ENCODE assay signal across 12 cellular contexts in the genomic region with DNA sequence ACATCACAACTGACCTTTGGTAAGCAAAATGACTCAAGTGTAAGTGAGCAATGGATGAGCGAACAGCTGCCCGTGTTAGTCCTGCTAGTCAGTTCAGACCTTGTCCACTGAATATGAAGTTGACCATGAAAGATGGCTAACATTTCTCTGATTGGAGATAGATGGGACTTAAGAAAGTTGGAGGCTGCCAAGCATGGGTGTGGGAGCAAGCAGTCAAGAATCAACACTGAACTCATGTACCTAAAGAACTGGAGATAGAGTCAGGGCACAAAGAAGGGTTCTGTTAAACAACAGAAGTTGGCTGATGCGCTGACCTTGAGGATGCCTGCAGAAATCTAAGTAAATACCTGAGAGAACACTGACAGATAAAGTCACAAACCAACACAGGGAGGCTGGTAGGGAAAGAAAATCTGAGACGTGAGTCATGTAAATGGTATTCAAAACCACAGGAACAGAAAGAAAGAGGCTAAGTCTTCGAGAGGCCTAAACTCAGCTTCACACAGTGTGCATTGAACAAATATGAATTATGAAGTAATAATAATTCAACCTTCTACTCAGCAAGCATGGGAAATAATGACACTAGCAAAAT. TPM values are rescaled to one million over a fixed set of nuclear protein-coding genes. Genes with fewer than 3 reads are reported as not detected.
DNase-seq lines count a peak whose midpoint lies in the region; ATAC-seq and TF ChIP-seq lines count a peak whose summit lies in the region.
"Had no signal": no experiment of that assay in that cellular context is flagged by ENCODE, and none has a peak within 500 bp of the region (broad histone marks: within the 10 kb centered on the region; RNA-seq: fewer than 3 reads in every experiment).

No MANE protein-coding gene starts in this region.

- H3K4me1 Mint-ChIP-seq in Calu3 (ENCODE audit: low read depth, unreplicated experiment), result peaks cover 46% of the 10 kb centered on the region
- peaks cover 14% of the 10 kb centered on the region for H3K4me1 Mint-ChIP-seq in activated CD8-positive, alpha-beta T cell treated with anti-CD3 and anti-CD28 coated beads for 36 hours (ENCODE audit: low read depth)

- H3K4ac ChIP-seq in trophoblast cell (ENCODE audit: low read depth, low read length), result no peak overlapping the region

- H2BK120ac ChIP-seq in trophoblast cell (ENCODE audit: insufficient read depth, low read length, poor library complexity), result peak overlapping the region; percentile 80

- DNase-seq in Calu3 (peak; percentile 37), Peyer's patch (peak in 1 of 3 donors; percentile 72), esophagus squamous epithelium (lab: John Stamatoyannopoulos, UW) (no peak), trophoblast cell (peak; percentile 25 to 81), NCI-H1092 treated with DMSO at 0.1 percent for 48 hours (lab: John Stamatoyannopoulos, UW) (no peak), NCI-H1105 (lab: John Stamatoyannopoulos, UW) (no peak), NCI-H748 treated with DMSO at 0.1 percent for 48 hours (lab: John Stamatoyannopoulos, UW) (no peak)
- no peak for DNase-seq in activated CD8-positive, alpha-beta T cell treated with anti-CD3 and anti-CD28 coated beads for 36 hours
- DNase-seq: activated effector memory CD4-positive, alpha-beta T cell treated with anti-CD3 and anti-CD28 coated beads, Interleukin-2, amount 50 U/mL, for 16 hours; stimulated activated CD4-positive, alpha-beta T cell treated with anti-CD3 and anti-CD28 coated beads, Interleukin-15, amount 100 ng/mL, for 24 hours; T-cell had no signal

- CTCF ChIA-PET in Calu3 (lab: Charles Lee), result interaction anchor here (0.6 to 2.6 kb wide), 4 partner anchors 26 to 88 kb away, joined by 3 to 11 read pairs (median 6); no protein-coding TSS in a partner anchor
- CTCF ChIA-PET in activated CD8-positive, alpha-beta T cell treated with anti-CD3 and anti-CD28 coated beads for 36 hours (lab: Charles Lee), result interaction anchor here (2.3 kb wide), 1 partner anchor 29 kb away, joined by 8 read pairs; no protein-coding TSS in a partner anchor

- peak overlapping the region; percentile 73 for H2BK5ac ChIP-seq in trophoblast cell (ENCODE audit: low read depth, low read length, poor library complexity)

- POLR2A ChIA-PET in activated CD8-positive, alpha-beta T cell treated with anti-CD3 and anti-CD28 coated beads for 36 hours (lab: Charles Lee), result no interaction called here

- H3K4me3 Mint-ChIP-seq in Calu3 (ENCODE audit: low read depth, unreplicated experiment), result peak overlapping the region; percentile 8
- H3K4me3 Mint-ChIP-seq in activated CD8-positive, alpha-beta T cell treated with anti-CD3 and anti-CD28 coated beads for 36 hours, result no peak overlapping the region
- H3K4me3 Mint-ChIP-seq: T-cell had no signal

- no peaks in the 10 kb centered on the region for H3K79me2 ChIP-seq in trophoblast cell (ENCODE audit: control insufficient read depth, insufficient read depth, low read length, poor library complexity)

- TF ChIP-seq CTCF in Calu3 (IDR thresholded peaks at IDR 0.05; ENCODE audit: unreplicated experiment), result no peak
- TF ChIP-seq CTCF in Peyer's patch (IDR thresholded peaks at IDR 0.05), result peak in 3 of 6 experiments; percentile 17 to 19 (median 19)
- no peak for TF ChIP-seq CTCF in esophagus squamous epithelium (IDR thresholded peaks at IDR 0.05)
- TF ChIP-seq CTCF in activated CD8-positive, alpha-beta T cell treated with anti-CD3 and anti-CD28 coated beads for 36 hours (IDR thresholded peaks at IDR 0.05), result no peak

- no peak for TF ChIP-seq POLR2A in Peyer's patch (IDR thresholded peaks at IDR 0.05)
- no peak for TF ChIP-seq POLR2A in esophagus squamous epithelium (IDR thresholded peaks at IDR 0.05)

- H3K9me3 Mint-ChIP-seq in Calu3 (ENCODE audit: low read depth, unreplicated experiment), result no peaks in the 10 kb centered on the region
- H3K9me3 Mint-ChIP-seq in activated CD8-positive, alpha-beta T cell treated with anti-CD3 and anti-CD28 coated beads for 36 hours, result no peaks in the 10 kb centered on the region
- H3K9me3 Mint-ChIP-seq: T-cell had no signal

- H3K18ac ChIP-seq in trophoblast cell (ENCODE audit: low read length), result no peak overlapping the region

- H3K27me3 ChIP-seq in Peyer's patch, result no peaks in the 10 kb centered on the region
- no peaks in the 10 kb centered on the region for H3K27me3 ChIP-seq in esophagus squamous epithelium
- no peaks in the 10 kb centered on the region for H3K27me3 ChIP-seq in trophoblast cell (ENCODE audit: insufficient read depth, low read length)

- H2BK12ac ChIP-seq in trophoblast cell (ENCODE audit: low read length), result peak overlapping the region; percentile 91

- no peak overlapping the region for H3K9ac ChIP-seq in trophoblast cell (ENCODE audit: low read length)

- BruUV-seq in Calu3 (replicated peaks; lab: Mats Ljungman, UMichigan), result no TSS peak

- peaks cover 13% of the 10 kb centered on the region for H3K36me3 Mint-ChIP-seq in Calu3 (ENCODE audit: insufficient read depth, unreplicated experiment)
- peaks cover 13% of the 10 kb centered on the region for H3K36me3 Mint-ChIP-seq in activated CD8-positive, alpha-beta T cell treated with anti-CD3 and anti-CD28 coated beads for 36 hours (ENCODE audit: low read depth)

- peaks cover 5% of the 10 kb centered on the region for H3K79me1 ChIP-seq in trophoblast cell (ENCODE audit: low read length)

- H2AFZ ChIP-seq in trophoblast cell (ENCODE audit: insufficient read depth, low read length, poor library complexity), result no peak overlapping the region

- H3K36me3 ChIP-seq in Peyer's patch, result no peaks in the 10 kb centered on the region
- peaks cover 0 to 41% (median 0%) of the 10 kb centered on the region in 3 donors for H3K36me3 ChIP-seq in esophagus squamous epithelium
- H3K36me3 ChIP-seq in trophoblast cell (ENCODE audit: control insufficient read depth in 1 of 2, insufficient read depth in 2 of 2, low read length in 2 of 2), result no peaks in the 10 kb centered on the region

- peak overlapping the region; percentile 77 for H3K27ac Mint-ChIP-seq in Calu3 (ENCODE audit: unreplicated experiment)
- no peak overlapping the region for H3K27ac Mint-ChIP-seq in activated CD8-positive, alpha-beta T cell treated with anti-CD3 and anti-CD28 coated beads for 36 hours
- H3K27ac Mint-ChIP-seq: T-cell had no signal

- intact Hi-C loops in Calu3 (cut with micrococcal nuclease; ENCODE audit: unreplicated experiment) (loop anchor here (2.0 to 5.0 kb wide), 2 partner anchors 58 to 85 kb away; no protein-coding TSS in a partner anchor), esophagus squamous epithelium (cut with DNase I) (no loop called here)
- intact Hi-C loops in activated CD8-positive, alpha-beta T cell treated with anti-CD3 and anti-CD28 coated beads for 36 hours (cut with micrococcal nuclease), result loop anchor here (5.0 kb wide), 1 partner anchor 37 kb away; no protein-coding TSS in a partner anchor

- peak overlapping the region; percentile 96 for H2AK5ac ChIP-seq in trophoblast cell (ENCODE audit: low read length)

- H3K27me3 Mint-ChIP-seq in Calu3 (ENCODE audit: unreplicated experiment), result no peaks in the 10 kb centered on the region
- H3K27me3 Mint-ChIP-seq in activated CD8-positive, alpha-beta T cell treated with anti-CD3 and anti-CD28 coated beads for 36 hours, result no peaks in the 10 kb centered on the region
- H3K27me3 Mint-ChIP-seq: T-cell had no signal

- H4K8ac ChIP-seq in trophoblast cell (ENCODE audit: low read depth, low read length), result no peak overlapping the region

- H4K12ac ChIP-seq in trophoblast cell (ENCODE audit: low read depth, low read length), result peak overlapping the region; percentile 26

- no peak overlapping the region for H4K91ac ChIP-seq in trophoblast cell (ENCODE audit: low read depth, low read length)

- no peaks in the 10 kb centered on the region for H3K9me3 ChIP-seq in Peyer's patch
- no peaks in the 10 kb centered on the region for H3K9me3 ChIP-seq in esophagus squamous epithelium
- H3K9me3 ChIP-seq in trophoblast cell (ENCODE audit: insufficient read depth, low read depth, low read length), result no peaks in the 10 kb centered on the region

- H3K23ac ChIP-seq in trophoblast cell (ENCODE audit: low read length), result no peak overlapping the region

- WGBS in esophagus squamous epithelium, 2 donors, result 49% methylated on average over 5 of the region's 5 CpGs
- no CpG with 5 or more reads among the region's 5 CpGs for WGBS in trophoblast cell (ENCODE audit: extremely low coverage, insufficient coverage, insufficient read length)

- H3K27ac ChIP-seq in Peyer's patch, result peak overlapping the region in 3 of 4 donors; percentile 8 to 69 (median 51)
- H3K27ac ChIP-seq in esophagus squamous epithelium, result peak overlapping the region in 3 of 4 donors; percentile 23 to 44 (median 25)
- H3K27ac ChIP-seq in trophoblast cell (ENCODE audit: low read depth, low read length), result peak overlapping the region; percentile 79

- peak overlapping the region; percentile 9 for H3K4me2 ChIP-seq in trophoblast cell (ENCODE audit: low read length)

- H3K4me1 ChIP-seq in Peyer's patch (peaks cover 0 to 29% (median 2%) of the 10 kb centered on the region in 4 donors), esophagus squamous epithelium (peaks cover 8 to 43% (median 22%) of the 10 kb centered on the region in 3 donors), trophoblast cell (ENCODE audit: control insufficient read depth in 1 of 2, insufficient read depth in 2 of 2, low read length in 2 of 2) (peaks cover 6 to 7% of the 10 kb centered on the region in 2 experiments)

- no peak for ATAC-seq in activated CD8-positive, alpha-beta T cell treated with anti-CD3 and anti-CD28 coated beads for 36 hours
- ATAC-seq: T-cell had no signal

- H3K4me3 ChIP-seq in Peyer's patch (no peak overlapping the region), esophagus squamous epithelium (no peak overlapping the region), trophoblast cell (ENCODE audit: low read depth, low read length) (no peak overlapping the region)

- peak overlapping the region; percentile 48 for H3K14ac ChIP-seq in trophoblast cell (ENCODE audit: low read length)

RNA-seq across cellular contexts. Expression of gene ANPEP, which starts 30.7 kb away (rescaled TPM):
- 0.68 and 1.8 TPM in 2 replicates for total RNA-seq in Calu3 (2022)
- total RNA-seq in Peyer's patch, result 1,000 to 10,000 TPM in 3 of 4 donors, 100 to 1,000 TPM in 1; 295 to 7,069 (median 4,830) TPM
- 10 to 100 TPM in 1 of 4 donors, 1 to 10 TPM in 3; 1.1 to 10.3 (median 3.4) TPM for total RNA-seq in esophagus squamous epithelium
- polyA plus RNA-seq in trophoblast cell (2013), result 0.23 and 0.40 TPM in 2 replicates
- not detected for total RNA-seq in activated CD8-positive, alpha-beta T cell treated with anti-CD3 and anti-CD28 coated beads for 36 hours
- total RNA-seq: G401 had no signal

RNA-seq across cellular contexts. Expression of gene AP3S2, which starts 48.4 kb away (rescaled TPM):
- total RNA-seq in Calu3 (2022) (46.2 and 51.9 TPM in 2 replicates), Peyer's patch (100 to 1,000 TPM in 1 of 4 donors, 10 to 100 TPM in 3; 13.2 to 106 (median 63.5) TPM), esophagus squamous epithelium (10 to 100 TPM; 18.2 to 49.0 (median 30.3) TPM)
- 17.1 and 17.5 TPM in 2 replicates for polyA plus RNA-seq in trophoblast cell (2013)
- total RNA-seq in activated CD8-positive, alpha-beta T cell treated with anti-CD3 and anti-CD28 coated beads for 36 hours, result 10 to 100 TPM; 20.3 to 23.0 TPM

Comparison
In these comparisons a context has a peak if more than half of its experiments do, and no peak if none do; other contexts are left out.
1. DNase-seq: peak in Calu3 (single experiment) and trophoblast cell (2 of 2); none in esophagus squamous epithelium (single experiment), activated CD8-positive, alpha-beta T cell treated with anti-CD3 and anti-CD28 coated beads for 36 hours (single experiment), NCI-H1092 treated with DMSO at 0.1 percent for 48 hours (single experiment), NCI-H1105 (single experiment) and NCI-H748 treated with DMSO at 0.1 percent for 48 hours (single experiment).
2. H3K27ac ChIP-seq: peak in every context shown above with its lines; median percentile 79 in trophoblast cell; 51 in Peyer's patch; 25 in esophagus squamous epithelium.
3. RNA of gene ANPEP, which starts 30.7 kb away (total RNA-seq): 295 to 7,069 TPM in Peyer's patch; 1.1 to 10.3 TPM in esophagus squamous epithelium, 0.68 to 1.8 TPM in Calu3 and not detected in activated CD8-positive, alpha-beta T cell treated with anti-CD3 and anti-CD28 coated beads for 36 hours; every median in the first group is over 10 times any median in the second.